1 cellular context compared by ENCODE assay signal in the genomic region with DNA sequence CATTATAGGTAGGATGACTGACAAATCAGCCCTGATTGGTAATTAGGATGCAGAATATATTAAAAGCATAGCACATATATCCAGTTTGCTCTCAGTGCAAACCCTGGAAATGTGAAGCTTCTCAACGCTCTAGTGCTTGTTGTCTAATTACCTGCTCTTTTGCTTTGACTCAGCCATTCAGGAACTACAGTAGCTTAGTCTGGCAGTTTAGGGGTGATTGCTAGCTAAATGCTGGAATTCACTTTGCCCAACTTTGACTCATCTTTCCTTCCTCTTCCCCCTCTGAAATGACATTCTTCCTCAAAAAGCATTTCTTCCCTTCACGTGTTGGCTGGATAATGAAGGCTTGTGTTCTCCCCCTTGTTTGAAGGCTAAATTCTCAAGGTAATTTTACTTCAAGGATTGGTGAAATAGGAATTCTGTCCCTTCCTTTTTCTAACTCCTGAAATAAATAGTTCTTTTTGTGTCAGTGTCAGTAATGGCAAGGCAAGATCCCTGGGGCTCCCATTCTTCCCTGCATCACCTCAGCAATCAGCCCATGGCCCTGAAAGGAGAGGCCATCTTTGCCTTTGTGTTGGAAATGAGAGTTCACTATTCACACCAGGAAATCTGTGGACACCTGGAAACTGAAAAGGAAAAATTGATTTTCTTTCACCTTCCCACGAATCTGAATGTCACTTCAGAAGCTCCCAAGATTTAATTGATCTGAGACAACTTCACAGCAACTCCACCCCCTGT.
TF ChIP-seq lines count a peak whose summit lies in the region.

No MANE protein-coding gene starts in this region.

TF ChIP-seq in H1, 55 proteins besides CTCF, POLR2A, EP300 and RAD21 (continued from another document):
- TF ChIP-seq ATF2 (IDR thresholded peaks at IDR 0.05; ENCODE audit: low read length) = 0 out of 2 replicates have a peak, but pooled peaks have one; percentile 24
- TF ChIP-seq JUND (IDR thresholded peaks at IDR 0.05; ENCODE audit: low read length) = no peak
- 0 out of 2 replicates have a peak, but pooled peaks have one; percentile 22 for TF ChIP-seq TEAD4 (IDR thresholded peaks at IDR 0.05; ENCODE audit: low read depth, low read length)
- TF ChIP-seq RNF2 (IDR thresholded peaks at IDR 0.05; ENCODE audit: borderline replicate concordance, low read depth, low read length, missing control alignments, poor library complexity, severe bottlenecking) = no peak
- TF ChIP-seq TCF12 (IDR thresholded peaks at IDR 0.05; ENCODE audit: low read depth, low read length) = peak; percentile 86
- TF ChIP-seq SIRT6 (IDR thresholded peaks at IDR 0.05; ENCODE audit: low read length) = no peak
- TF ChIP-seq, protein P1, sequence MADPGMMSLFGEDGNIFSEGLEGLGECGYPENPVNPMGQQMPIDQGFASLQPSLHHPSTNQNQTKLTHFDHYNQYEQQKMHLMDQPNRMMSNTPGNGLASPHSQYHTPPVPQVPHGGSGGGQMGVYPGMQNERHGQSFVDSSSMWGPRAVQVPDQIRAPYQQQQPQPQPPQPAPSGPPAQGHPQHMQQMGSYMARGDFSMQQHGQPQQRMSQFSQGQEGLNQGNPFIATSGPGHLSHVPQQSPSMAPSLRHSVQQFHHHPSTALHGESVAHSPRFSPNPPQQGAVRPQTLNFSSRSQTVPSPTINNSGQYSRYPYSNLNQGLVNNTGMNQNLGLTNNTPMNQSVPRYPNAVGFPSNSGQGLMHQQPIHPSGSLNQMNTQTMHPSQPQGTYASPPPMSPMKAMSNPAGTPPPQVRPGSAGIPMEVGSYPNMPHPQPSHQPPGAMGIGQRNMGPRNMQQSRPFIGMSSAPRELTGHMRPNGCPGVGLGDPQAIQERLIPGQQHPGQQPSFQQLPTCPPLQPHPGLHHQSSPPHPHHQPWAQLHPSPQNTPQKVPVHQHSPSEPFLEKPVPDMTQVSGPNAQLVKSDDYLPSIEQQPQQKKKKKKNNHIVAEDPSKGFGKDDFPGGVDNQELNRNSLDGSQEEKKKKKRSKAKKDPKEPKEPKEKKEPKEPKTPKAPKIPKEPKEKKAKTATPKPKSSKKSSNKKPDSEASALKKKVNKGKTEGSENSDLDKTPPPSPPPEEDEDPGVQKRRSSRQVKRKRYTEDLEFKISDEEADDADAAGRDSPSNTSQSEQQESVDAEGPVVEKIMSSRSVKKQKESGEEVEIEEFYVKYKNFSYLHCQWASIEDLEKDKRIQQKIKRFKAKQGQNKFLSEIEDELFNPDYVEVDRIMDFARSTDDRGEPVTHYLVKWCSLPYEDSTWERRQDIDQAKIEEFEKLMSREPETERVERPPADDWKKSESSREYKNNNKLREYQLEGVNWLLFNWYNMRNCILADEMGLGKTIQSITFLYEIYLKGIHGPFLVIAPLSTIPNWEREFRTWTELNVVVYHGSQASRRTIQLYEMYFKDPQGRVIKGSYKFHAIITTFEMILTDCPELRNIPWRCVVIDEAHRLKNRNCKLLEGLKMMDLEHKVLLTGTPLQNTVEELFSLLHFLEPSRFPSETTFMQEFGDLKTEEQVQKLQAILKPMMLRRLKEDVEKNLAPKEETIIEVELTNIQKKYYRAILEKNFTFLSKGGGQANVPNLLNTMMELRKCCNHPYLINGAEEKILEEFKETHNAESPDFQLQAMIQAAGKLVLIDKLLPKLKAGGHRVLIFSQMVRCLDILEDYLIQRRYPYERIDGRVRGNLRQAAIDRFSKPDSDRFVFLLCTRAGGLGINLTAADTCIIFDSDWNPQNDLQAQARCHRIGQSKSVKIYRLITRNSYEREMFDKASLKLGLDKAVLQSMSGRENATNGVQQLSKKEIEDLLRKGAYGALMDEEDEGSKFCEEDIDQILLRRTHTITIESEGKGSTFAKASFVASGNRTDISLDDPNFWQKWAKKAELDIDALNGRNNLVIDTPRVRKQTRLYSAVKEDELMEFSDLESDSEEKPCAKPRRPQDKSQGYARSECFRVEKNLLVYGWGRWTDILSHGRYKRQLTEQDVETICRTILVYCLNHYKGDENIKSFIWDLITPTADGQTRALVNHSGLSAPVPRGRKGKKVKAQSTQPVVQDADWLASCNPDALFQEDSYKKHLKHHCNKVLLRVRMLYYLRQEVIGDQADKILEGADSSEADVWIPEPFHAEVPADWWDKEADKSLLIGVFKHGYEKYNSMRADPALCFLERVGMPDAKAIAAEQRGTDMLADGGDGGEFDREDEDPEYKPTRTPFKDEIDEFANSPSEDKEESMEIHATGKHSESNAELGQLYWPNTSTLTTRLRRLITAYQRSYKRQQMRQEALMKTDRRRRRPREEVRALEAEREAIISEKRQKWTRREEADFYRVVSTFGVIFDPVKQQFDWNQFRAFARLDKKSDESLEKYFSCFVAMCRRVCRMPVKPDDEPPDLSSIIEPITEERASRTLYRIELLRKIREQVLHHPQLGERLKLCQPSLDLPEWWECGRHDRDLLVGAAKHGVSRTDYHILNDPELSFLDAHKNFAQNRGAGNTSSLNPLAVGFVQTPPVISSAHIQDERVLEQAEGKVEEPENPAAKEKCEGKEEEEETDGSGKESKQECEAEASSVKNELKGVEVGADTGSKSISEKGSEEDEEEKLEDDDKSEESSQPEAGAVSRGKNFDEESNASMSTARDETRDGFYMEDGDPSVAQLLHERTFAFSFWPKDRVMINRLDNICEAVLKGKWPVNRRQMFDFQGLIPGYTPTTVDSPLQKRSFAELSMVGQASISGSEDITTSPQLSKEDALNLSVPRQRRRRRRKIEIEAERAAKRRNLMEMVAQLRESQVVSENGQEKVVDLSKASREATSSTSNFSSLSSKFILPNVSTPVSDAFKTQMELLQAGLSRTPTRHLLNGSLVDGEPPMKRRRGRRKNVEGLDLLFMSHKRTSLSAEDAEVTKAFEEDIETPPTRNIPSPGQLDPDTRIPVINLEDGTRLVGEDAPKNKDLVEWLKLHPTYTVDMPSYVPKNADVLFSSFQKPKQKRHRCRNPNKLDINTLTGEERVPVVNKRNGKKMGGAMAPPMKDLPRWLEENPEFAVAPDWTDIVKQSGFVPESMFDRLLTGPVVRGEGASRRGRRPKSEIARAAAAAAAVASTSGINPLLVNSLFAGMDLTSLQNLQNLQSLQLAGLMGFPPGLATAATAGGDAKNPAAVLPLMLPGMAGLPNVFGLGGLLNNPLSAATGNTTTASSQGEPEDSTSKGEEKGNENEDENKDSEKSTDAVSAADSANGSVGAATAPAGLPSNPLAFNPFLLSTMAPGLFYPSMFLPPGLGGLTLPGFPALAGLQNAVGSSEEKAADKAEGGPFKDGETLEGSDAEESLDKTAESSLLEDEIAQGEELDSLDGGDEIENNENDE (IDR thresholded peaks at IDR 0.05; ENCODE audit: insufficient replicate concordance, low read length) = peak; percentile 49
- TF ChIP-seq BRCA1 (IDR thresholded peaks at IDR 0.05; ENCODE audit: low read depth, low read length) = no peak
- TF ChIP-seq JUN (IDR thresholded peaks at IDR 0.05; ENCODE audit: low read depth, low read length) = no peak
